1 cellular context compared by ENCODE assay signal in the genomic region with DNA sequence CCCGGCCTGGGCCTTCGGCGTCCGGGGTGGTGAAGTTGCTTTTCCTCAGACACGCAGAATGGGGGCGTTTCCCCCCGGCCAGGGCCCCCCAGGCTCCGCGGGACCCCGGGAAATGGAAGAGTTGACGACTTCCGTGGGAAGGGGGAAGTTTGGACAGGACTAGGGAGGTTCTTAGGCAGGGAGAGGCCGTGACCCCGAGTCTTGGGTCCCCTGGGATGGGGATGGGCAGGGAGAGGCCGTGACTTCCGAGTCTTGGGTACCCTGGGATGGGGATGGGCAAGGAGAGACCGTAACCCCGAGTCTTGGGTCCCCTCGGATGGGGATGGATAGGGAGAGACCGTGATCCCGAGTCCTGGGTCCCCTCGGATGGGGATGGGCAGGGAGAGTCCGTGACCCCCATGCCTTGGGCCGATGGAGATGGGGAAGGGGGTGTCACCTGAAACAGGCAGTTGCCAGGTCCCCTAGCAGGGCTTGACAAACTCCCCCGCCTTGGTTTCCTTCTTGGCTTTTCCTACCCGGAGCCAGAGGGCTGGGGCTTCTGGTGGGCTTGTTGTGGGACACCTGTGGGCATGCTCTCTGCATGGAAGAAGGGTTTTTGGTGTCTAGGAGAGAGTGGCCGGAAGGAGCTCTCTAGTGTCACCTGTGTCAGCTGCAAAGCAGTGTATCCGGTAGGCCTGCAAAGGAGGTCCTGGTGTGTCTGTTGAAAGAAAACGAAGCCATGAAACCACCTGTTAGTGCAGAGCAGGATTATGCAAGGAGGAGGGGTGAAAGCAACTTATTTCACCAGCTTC.
TF ChIP-seq lines count a peak whose summit lies in the region.

No MANE protein-coding gene starts in this region.

TF ChIP-seq in K562, 482 proteins besides CTCF, POLR2A, EP300 and RAD21 (continued from another document and continues in another):
- TF ChIP-seq, protein P1, sequence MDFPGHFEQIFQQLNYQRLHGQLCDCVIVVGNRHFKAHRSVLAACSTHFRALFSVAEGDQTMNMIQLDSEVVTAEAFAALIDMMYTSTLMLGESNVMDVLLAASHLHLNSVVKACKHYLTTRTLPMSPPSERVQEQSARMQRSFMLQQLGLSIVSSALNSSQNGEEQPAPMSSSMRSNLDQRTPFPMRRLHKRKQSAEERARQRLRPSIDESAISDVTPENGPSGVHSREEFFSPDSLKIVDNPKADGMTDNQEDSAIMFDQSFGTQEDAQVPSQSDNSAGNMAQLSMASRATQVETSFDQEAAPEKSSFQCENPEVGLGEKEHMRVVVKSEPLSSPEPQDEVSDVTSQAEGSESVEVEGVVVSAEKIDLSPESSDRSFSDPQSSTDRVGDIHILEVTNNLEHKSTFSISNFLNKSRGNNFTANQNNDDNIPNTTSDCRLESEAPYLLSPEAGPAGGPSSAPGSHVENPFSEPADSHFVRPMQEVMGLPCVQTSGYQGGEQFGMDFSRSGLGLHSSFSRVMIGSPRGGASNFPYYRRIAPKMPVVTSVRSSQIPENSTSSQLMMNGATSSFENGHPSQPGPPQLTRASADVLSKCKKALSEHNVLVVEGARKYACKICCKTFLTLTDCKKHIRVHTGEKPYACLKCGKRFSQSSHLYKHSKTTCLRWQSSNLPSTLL (IDR thresholded peaks at IDR 0.05): no peak
- TF ChIP-seq, protein P2, sequence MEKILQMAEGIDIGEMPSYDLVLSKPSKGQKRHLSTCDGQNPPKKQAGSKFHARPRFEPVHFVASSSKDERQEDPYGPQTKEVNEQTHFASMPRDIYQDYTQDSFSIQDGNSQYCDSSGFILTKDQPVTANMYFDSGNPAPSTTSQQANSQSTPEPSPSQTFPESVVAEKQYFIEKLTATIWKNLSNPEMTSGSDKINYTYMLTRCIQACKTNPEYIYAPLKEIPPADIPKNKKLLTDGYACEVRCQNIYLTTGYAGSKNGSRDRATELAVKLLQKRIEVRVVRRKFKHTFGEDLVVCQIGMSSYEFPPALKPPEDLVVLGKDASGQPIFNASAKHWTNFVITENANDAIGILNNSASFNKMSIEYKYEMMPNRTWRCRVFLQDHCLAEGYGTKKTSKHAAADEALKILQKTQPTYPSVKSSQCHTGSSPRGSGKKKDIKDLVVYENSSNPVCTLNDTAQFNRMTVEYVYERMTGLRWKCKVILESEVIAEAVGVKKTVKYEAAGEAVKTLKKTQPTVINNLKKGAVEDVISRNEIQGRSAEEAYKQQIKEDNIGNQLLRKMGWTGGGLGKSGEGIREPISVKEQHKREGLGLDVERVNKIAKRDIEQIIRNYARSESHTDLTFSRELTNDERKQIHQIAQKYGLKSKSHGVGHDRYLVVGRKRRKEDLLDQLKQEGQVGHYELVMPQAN (IDR thresholded peaks at IDR 0.05; ENCODE audit: borderline replicate concordance): no peak
- TF ChIP-seq SP1 (CRISPR knock-in tag; IDR thresholded peaks at IDR 0.05) (no peak), CSDE1 (IDR thresholded peaks at IDR 0.05) (no peak), THRAP3 (IDR thresholded peaks at IDR 0.05; ENCODE audit: borderline replicate concordance) (no peak), SREBF2 (CRISPR knock-in tag; IDR thresholded peaks at IDR 0.05) (0 out of 2 replicates have a peak, but pooled peaks have one; percentile 23), NEUROD1 (IDR thresholded peaks at IDR 0.05; ENCODE audit: borderline replicate concordance, low read depth, low read length, partially characterized antibody) (no peak), CXXC5 (CRISPR knock-in tag; IDR thresholded peaks at IDR 0.05) (no peak), NRF1 (conservative IDR thresholded peaks at IDR 0.05 in 1 of 2, IDR thresholded peaks at IDR 0.05 in 1 of 2) (peak; percentile 23 to 38; a peak in 1 of 4 replicates), SRSF9 (IDR thresholded peaks at IDR 0.05; ENCODE audit: borderline replicate concordance, low read depth, low read length) (no peak), STAG1 (CRISPR knock-in tag; IDR thresholded peaks at IDR 0.05; ENCODE audit: borderline replicate concordance) (0 out of 2 replicates have a peak, but pooled peaks have one; percentile 11), ZNF785 (CRISPR knock-in tag; IDR thresholded peaks at IDR 0.05) (no peak), FOXP1 (CRISPR knock-in tag; IDR thresholded peaks at IDR 0.05) (peak; percentile 23; the same call in 1 of the 2 replicates), ARID1B (IDR thresholded peaks at IDR 0.05) (no peak), NCOR1 (IDR thresholded peaks at IDR 0.05) (no peak), CBX2 (IDR thresholded peaks at IDR 0.05; ENCODE audit: insufficient read depth, low read length, poor library complexity, severe bottlenecking) (no peak)
- TF ChIP-seq, protein P3, sequence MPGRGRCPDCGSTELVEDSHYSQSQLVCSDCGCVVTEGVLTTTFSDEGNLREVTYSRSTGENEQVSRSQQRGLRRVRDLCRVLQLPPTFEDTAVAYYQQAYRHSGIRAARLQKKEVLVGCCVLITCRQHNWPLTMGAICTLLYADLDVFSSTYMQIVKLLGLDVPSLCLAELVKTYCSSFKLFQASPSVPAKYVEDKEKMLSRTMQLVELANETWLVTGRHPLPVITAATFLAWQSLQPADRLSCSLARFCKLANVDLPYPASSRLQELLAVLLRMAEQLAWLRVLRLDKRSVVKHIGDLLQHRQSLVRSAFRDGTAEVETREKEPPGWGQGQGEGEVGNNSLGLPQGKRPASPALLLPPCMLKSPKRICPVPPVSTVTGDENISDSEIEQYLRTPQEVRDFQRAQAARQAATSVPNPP (IDR thresholded peaks at IDR 0.05; ENCODE audit: borderline replicate concordance, insufficient read depth, insufficient read length): no peak
- TF ChIP-seq, protein P4, sequence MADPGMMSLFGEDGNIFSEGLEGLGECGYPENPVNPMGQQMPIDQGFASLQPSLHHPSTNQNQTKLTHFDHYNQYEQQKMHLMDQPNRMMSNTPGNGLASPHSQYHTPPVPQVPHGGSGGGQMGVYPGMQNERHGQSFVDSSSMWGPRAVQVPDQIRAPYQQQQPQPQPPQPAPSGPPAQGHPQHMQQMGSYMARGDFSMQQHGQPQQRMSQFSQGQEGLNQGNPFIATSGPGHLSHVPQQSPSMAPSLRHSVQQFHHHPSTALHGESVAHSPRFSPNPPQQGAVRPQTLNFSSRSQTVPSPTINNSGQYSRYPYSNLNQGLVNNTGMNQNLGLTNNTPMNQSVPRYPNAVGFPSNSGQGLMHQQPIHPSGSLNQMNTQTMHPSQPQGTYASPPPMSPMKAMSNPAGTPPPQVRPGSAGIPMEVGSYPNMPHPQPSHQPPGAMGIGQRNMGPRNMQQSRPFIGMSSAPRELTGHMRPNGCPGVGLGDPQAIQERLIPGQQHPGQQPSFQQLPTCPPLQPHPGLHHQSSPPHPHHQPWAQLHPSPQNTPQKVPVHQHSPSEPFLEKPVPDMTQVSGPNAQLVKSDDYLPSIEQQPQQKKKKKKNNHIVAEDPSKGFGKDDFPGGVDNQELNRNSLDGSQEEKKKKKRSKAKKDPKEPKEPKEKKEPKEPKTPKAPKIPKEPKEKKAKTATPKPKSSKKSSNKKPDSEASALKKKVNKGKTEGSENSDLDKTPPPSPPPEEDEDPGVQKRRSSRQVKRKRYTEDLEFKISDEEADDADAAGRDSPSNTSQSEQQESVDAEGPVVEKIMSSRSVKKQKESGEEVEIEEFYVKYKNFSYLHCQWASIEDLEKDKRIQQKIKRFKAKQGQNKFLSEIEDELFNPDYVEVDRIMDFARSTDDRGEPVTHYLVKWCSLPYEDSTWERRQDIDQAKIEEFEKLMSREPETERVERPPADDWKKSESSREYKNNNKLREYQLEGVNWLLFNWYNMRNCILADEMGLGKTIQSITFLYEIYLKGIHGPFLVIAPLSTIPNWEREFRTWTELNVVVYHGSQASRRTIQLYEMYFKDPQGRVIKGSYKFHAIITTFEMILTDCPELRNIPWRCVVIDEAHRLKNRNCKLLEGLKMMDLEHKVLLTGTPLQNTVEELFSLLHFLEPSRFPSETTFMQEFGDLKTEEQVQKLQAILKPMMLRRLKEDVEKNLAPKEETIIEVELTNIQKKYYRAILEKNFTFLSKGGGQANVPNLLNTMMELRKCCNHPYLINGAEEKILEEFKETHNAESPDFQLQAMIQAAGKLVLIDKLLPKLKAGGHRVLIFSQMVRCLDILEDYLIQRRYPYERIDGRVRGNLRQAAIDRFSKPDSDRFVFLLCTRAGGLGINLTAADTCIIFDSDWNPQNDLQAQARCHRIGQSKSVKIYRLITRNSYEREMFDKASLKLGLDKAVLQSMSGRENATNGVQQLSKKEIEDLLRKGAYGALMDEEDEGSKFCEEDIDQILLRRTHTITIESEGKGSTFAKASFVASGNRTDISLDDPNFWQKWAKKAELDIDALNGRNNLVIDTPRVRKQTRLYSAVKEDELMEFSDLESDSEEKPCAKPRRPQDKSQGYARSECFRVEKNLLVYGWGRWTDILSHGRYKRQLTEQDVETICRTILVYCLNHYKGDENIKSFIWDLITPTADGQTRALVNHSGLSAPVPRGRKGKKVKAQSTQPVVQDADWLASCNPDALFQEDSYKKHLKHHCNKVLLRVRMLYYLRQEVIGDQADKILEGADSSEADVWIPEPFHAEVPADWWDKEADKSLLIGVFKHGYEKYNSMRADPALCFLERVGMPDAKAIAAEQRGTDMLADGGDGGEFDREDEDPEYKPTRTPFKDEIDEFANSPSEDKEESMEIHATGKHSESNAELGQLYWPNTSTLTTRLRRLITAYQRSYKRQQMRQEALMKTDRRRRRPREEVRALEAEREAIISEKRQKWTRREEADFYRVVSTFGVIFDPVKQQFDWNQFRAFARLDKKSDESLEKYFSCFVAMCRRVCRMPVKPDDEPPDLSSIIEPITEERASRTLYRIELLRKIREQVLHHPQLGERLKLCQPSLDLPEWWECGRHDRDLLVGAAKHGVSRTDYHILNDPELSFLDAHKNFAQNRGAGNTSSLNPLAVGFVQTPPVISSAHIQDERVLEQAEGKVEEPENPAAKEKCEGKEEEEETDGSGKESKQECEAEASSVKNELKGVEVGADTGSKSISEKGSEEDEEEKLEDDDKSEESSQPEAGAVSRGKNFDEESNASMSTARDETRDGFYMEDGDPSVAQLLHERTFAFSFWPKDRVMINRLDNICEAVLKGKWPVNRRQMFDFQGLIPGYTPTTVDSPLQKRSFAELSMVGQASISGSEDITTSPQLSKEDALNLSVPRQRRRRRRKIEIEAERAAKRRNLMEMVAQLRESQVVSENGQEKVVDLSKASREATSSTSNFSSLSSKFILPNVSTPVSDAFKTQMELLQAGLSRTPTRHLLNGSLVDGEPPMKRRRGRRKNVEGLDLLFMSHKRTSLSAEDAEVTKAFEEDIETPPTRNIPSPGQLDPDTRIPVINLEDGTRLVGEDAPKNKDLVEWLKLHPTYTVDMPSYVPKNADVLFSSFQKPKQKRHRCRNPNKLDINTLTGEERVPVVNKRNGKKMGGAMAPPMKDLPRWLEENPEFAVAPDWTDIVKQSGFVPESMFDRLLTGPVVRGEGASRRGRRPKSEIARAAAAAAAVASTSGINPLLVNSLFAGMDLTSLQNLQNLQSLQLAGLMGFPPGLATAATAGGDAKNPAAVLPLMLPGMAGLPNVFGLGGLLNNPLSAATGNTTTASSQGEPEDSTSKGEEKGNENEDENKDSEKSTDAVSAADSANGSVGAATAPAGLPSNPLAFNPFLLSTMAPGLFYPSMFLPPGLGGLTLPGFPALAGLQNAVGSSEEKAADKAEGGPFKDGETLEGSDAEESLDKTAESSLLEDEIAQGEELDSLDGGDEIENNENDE (IDR thresholded peaks at IDR 0.05; ENCODE audit: low read depth, low read length): no peak
- TF ChIP-seq, protein P5, sequence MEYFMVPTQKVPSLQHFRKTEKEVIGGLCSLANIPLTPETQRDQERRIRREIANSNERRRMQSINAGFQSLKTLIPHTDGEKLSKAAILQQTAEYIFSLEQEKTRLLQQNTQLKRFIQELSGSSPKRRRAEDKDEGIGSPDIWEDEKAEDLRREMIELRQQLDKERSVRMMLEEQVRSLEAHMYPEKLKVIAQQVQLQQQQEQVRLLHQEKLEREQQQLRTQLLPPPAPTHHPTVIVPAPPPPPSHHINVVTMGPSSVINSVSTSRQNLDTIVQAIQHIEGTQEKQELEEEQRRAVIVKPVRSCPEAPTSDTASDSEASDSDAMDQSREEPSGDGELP (CRISPR knock-in tag; IDR thresholded peaks at IDR 0.05; ENCODE audit: borderline replicate concordance): peak; percentile 64
